ENCODE assay signal across 8 cellular contexts in genomic region chr2:55268907-55269611, GRCh38. TPM values are rescaled to one million over a fixed set of nuclear protein-coding genes. Genes with fewer than 3 reads are reported as not detected.
DNase-seq lines count a peak whose midpoint lies in the region; ATAC-seq and TF ChIP-seq lines count a peak whose summit lies in the region.

MTIF2 (minus strand) TSS chr2:55269231; CDS start chr2:55263858, 5,373 bp downstream.

- H2AFZ ChIP-seq in OCI-LY7 (ENCODE audit: low read length) = peak within 1 kb of the TSS; percentile 93

- peak within 1 kb of the TSS; percentile 78 for H3K4me2 ChIP-seq in OCI-LY7 (ENCODE audit: low read length)

- POLR2A ChIA-PET in OCI-LY7 (lab: Charles Lee) = interaction anchor here (0.5 to 1.5 kb wide), 9 partner anchors 12 to 1486 kb away, joined by 3 to 9 read pairs (median 4); no protein-coding TSS in a partner anchor

- no peaks in the 10 kb centered on the region for H3K9me3 ChIP-seq in OCI-LY7 (ENCODE audit: low read length)
- no peaks in the 10 kb centered on the region for H3K9me3 ChIP-seq in mononuclear cell (ENCODE audit: low read depth, low read length)

- H3K9me2 ChIP-seq in OCI-LY7 (ENCODE audit: insufficient read depth, low read length) = no peaks in the 10 kb centered on the region

- peaks cover 10% of the 10 kb centered on the region; the same call in 1 of the 2 replicates for H3K79me2 ChIP-seq in OCI-LY7 (ENCODE audit: insufficient read depth, low read depth, low read length)

- CTCF ChIA-PET in OCI-LY7 (lab: Charles Lee; ENCODE audit: unreplicated experiment) = interaction anchor here (0.9 kb wide), 2 partner anchors 9 to 16 kb away, joined by 3 read pairs; no protein-coding TSS in a partner anchor

- ATAC-seq in GM21526 (IDR thresholded peaks at IDR 0.05; ENCODE audit: low FRiP score, unreplicated experiment) = peak; percentile 95

- H3K27ac ChIP-seq in OCI-LY7 (ENCODE audit: low read depth, low read length, poor library complexity, severe bottlenecking) = peak within 1 kb of the TSS; percentile 66

- no peaks in the 10 kb centered on the region for H4K20me1 ChIP-seq in OCI-LY7 (ENCODE audit: insufficient read depth, low read length)

- no peaks in the 10 kb centered on the region for H3K27me3 ChIP-seq in mononuclear cell (ENCODE audit: insufficient read depth, low read length)

- TF ChIP-seq CTCF in OCI-LY7 (conservative IDR thresholded peaks at IDR 0.05; ENCODE audit: low read length) = 0 out of 2 replicates have a peak, but pooled peaks have one; percentile 25

- BruUV-seq in OCI-LY7 (replicated peaks; lab: Mats Ljungman, UMichigan) = no TSS peak

- intact Hi-C loops in OCI-LY7 (cut with micrococcal nuclease; ENCODE audit: unreplicated experiment) = loop anchor here (1.0 kb wide), 2 partner anchors 151 to 348 kb away; partner anchors contain the start of gene PPP4R3B

- H3K36me3 ChIP-seq in OCI-LY7 (ENCODE audit: insufficient read depth, low read length) = peaks cover 27% of the 10 kb centered on the region

- peak within 1 kb of the TSS; percentile 85 for H3K4me3 ChIP-seq in OCI-LY7 (ENCODE audit: low read depth, low read length, poor library complexity, severe bottlenecking)
- peak within 1 kb of the TSS; percentile 69 for H3K4me3 ChIP-seq in mononuclear cell (ENCODE audit: low read length)

- DNase-seq in DMS114 treated with DMSO at 0.1 percent for 48 hours (lab: John Stamatoyannopoulos, UW; ENCODE audit: unreplicated experiment) (peak; percentile 92), HuH-7.5 (ENCODE audit: low spot score) (peak; percentile 71), OCI-LY7 (ENCODE audit: low spot score) (peak; percentile 93), activated T-cell treated with anti-CD3 and anti-CD28 coated beads for 1 hour (ENCODE audit: low read depth) (peak; percentile 75), epidermal melanocyte (ENCODE audit: insufficient read length, low spot score) (peak; percentile 86)
- DNase-seq in stimulated activated CD8-positive, alpha-beta memory T cell treated with anti-CD3 and anti-CD28 coated beads, Interleukin-4, amount 100 ng/mL, for 1 hour (ENCODE audit: low read depth in 2 of 2, low spot score in 1 of 2) = peak; percentile 74 to 79

- H3K4me1 ChIP-seq in OCI-LY7 (ENCODE audit: insufficient read depth, low read length, poor library complexity, severe bottlenecking) = peaks cover 9% of the 10 kb centered on the region
- H3K4me1 ChIP-seq in mononuclear cell (ENCODE audit: insufficient read depth, low read length) = peaks cover 16% of the 10 kb centered on the region

RNA-seq across cellular contexts. Expression of gene MTIF2, which starts in this region (rescaled TPM):
- total RNA-seq in OCI-LY7 (2014; rRNA removed; shearing (Covaris generic)) = 33.5 and 41.4 TPM in 2 replicates
- total RNA-seq in OCI-LY7 (2022) (44.3 and 47.1 TPM in 2 replicates), mononuclear cell (16.6 TPM)

Comparison
In these comparisons a context has a peak if more than half of its experiments do, and no peak if none do; other contexts are left out.
1. Peak in every context shown above with its lines: DNase-seq, ATAC-seq, H3K4me3 ChIP-seq and H3K27ac ChIP-seq.